In the genomic region with DNA sequence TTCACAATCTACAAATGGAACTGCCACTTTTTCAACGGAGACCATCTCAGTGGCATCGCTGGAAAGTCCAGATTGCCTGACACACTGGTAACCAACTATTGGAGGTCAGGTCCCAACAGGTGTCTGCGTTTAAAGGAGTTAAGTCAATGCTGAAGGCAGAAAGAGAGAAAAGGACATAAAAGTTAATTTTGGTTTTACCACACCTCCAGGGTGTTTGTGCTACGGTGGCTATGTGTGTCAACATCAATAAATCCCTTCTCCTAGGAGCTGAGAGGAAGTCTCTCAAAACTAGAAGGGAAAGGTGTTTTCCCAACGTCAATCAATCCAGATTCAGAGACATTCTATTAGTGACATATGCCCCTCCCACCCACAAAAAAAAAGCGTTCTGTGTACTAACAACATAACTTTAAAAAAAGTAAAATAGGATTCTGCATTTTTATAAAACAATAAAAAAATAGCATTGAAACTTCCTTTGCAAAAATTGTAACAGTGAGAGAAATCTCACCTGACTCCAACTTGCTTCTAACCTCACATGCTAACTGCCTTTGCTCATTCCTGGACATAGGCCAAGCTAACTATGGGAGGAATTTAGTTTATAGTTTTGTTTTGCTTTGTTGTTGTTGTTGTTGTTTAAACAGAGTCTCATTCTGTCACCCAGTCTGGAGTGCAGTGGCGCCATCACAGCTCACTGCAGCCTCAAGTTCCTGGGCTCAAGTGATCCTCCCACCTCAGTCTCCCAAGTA, we compare ENCODE assay signal across 1 cellular context.
TF ChIP-seq lines count a peak whose summit lies in the region.

No MANE protein-coding gene starts in this region.

TF ChIP-seq in HepG2, 621 proteins besides CTCF, POLR2A, EP300 and RAD21:
- no peak for TF ChIP-seq ZNF510 (CRISPR knock-in tag; IDR thresholded peaks at IDR 0.05; ENCODE audit: low read depth)
- no peak for TF ChIP-seq GLI4 (CRISPR knock-in tag; IDR thresholded peaks at IDR 0.05; ENCODE audit: borderline replicate concordance)
- TF ChIP-seq, protein P1, sequence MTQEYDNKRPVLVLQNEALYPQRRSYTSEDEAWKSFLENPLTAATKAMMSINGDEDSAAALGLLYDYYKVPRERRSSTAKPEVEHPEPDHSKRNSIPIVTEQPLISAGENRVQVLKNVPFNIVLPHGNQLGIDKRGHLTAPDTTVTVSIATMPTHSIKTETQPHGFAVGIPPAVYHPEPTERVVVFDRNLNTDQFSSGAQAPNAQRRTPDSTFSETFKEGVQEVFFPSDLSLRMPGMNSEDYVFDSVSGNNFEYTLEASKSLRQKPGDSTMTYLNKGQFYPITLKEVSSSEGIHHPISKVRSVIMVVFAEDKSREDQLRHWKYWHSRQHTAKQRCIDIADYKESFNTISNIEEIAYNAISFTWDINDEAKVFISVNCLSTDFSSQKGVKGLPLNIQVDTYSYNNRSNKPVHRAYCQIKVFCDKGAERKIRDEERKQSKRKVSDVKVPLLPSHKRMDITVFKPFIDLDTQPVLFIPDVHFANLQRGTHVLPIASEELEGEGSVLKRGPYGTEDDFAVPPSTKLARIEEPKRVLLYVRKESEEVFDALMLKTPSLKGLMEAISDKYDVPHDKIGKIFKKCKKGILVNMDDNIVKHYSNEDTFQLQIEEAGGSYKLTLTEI (CRISPR knock-in tag; conservative IDR thresholded peaks at IDR 0.05) = no peak
- no peak for TF ChIP-seq ZNF530 (CRISPR knock-in tag; IDR thresholded peaks at IDR 0.05; ENCODE audit: low read depth)
- TF ChIP-seq ZNF879 (CRISPR knock-in tag; IDR thresholded peaks at IDR 0.05) = no peak
- TF ChIP-seq, protein P2, sequence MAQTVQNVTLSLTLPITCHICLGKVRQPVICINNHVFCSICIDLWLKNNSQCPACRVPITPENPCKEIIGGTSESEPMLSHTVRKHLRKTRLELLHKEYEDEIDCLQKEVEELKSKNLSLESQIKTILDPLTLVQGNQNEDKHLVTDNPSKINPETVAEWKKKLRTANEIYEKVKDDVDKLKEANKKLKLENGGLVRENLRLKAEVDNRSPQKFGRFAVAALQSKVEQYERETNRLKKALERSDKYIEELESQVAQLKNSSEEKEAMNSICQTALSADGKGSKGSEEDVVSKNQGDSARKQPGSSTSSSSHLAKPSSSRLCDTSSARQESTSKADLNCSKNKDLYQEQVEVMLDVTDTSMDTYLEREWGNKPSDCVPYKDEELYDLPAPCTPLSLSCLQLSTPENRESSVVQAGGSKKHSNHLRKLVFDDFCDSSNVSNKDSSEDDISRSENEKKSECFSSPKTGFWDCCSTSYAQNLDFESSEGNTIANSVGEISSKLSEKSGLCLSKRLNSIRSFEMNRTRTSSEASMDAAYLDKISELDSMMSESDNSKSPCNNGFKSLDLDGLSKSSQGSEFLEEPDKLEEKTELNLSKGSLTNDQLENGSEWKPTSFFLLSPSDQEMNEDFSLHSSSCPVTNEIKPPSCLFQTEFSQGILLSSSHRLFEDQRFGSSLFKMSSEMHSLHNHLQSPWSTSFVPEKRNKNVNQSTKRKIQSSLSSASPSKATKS (CRISPR knock-in tag; IDR thresholded peaks at IDR 0.05) = no peak
- TF ChIP-seq KDM5A (IDR thresholded peaks at IDR 0.05; ENCODE audit: borderline replicate concordance, low read length) = no peak
- TF ChIP-seq KMT2A (CRISPR knock-in tag; IDR thresholded peaks at IDR 0.05) = no peak
- TF ChIP-seq, protein P3, sequence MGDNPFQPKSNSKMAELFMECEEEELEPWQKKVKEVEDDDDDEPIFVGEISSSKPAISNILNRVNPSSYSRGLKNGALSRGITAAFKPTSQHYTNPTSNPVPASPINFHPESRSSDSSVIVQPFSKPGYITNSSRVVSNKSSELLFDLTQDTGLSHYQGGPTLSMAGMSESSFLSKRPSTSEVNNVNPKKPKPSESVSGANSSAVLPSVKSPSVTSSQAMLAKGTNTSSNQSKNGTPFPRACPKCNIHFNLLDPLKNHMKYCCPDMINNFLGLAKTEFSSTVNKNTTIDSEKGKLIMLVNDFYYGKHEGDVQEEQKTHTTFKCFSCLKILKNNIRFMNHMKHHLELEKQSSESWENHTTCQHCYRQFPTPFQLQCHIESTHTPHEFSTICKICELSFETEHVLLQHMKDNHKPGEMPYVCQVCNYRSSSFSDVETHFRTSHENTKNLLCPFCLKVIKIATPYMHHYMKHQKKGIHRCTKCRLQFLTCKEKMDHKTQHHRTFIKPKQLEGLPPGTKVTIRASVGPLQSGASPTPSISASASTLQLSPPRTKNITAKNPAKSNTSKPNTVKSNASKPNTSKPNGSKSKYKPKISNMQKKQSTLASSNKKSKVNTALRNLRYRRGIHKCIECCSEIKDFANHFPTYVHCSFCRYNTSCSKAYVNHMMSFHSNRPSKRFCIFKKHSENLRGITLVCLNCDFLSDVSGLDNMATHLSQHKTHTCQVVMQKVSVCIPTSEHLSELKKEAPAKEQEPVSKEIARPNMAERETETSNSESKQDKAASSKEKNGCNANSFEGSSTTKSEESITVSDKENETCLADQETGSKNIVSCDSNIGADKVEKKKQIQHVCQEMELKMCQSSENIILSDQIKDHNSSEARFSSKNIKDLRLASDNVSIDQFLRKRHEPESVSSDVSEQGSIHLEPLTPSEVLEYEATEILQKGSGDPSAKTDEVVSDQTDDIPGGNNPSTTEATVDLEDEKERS (CRISPR knock-in tag; IDR thresholded peaks at IDR 0.05) = no peak
- TF ChIP-seq NFKB2 (CRISPR knock-in tag; IDR thresholded peaks at IDR 0.05; ENCODE audit: borderline replicate concordance) = no peak
- TF ChIP-seq ARNT2 (CRISPR knock-in tag; IDR thresholded peaks at IDR 0.05; ENCODE audit: low read depth) = no peak
